Comparison of ENCODE assay signal across 10 cellular contexts in genomic region chr15:101804375-101804774, GRCh38. TPM values are rescaled to one million over a fixed set of nuclear protein-coding genes. Genes with fewer than 3 reads are reported as not detected.
"Had no signal": no experiment of that assay in that cellular context is flagged by ENCODE, and none has a peak within 500 bp of the region (broad histone marks: within the 10 kb centered on the region; RNA-seq: fewer than 3 reads in every experiment).

No MANE protein-coding gene starts in this region.

- H3K36me3 Mint-ChIP-seq: IgD-negative memory B cell had no signal

- H3K4me3 ChIP-seq: GM23248 had no signal

- DNase-seq: GOT3, H7, HCEC 1CT, KBM-7 had no signal

- H3K9ac ChIP-seq: GM23248, KMS-11 had no signal

- H3K4me2 ChIP-seq: KMS-11 had no signal

- H3K27ac Mint-ChIP-seq: IgD-negative memory B cell had no signal

- H3K9me3 Mint-ChIP-seq: IgD-negative memory B cell had no signal

- FAIRE-seq: HTR-8/SVneo had no signal

- H3K27ac ChIP-seq: GM23248, KMS-11 had no signal

- H2AFZ ChIP-seq: GM23248 had no signal

RNA-seq across cellular contexts. Expression of gene OR4F6, which starts 1.1 kb away (rescaled TPM):
- total RNA-seq: GM23248, H4, H7, HT-29 had no signal
- polyA plus RNA-seq: GM23248, IgD-negative memory B cell had no signal

RNA-seq across cellular contexts. Expression of gene OR4F15, which starts 7.6 kb away (rescaled TPM):
- total RNA-seq: GM23248, H4, H7, HT-29 had no signal
- polyA plus RNA-seq: GM23248, IgD-negative memory B cell had no signal
